1 cellular context compared by ENCODE assay signal in the genomic region with DNA sequence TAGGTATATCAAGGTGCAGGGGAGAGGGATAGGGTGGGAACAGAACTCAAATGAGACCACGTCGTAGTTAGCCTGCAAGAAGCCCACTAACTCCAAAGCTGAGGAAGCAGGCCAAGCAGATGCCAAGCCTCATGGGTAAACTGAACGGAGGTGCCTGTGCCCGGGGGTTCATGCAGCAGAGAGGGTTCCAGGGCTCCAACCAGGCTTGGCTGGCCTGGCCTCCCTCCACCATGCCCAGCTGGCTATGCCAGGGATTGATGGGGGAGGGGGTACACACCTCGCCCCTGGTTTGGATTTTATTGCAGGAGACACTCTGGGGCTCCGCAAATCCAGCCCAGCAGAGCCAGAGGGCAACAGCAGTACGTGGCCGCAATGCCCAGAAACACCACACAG.
TF ChIP-seq lines count a peak whose summit lies in the region.

No MANE protein-coding gene starts in this region.

TF ChIP-seq in A549, 52 proteins besides CTCF, POLR2A, EP300 and RAD21:
- TF ChIP-seq, protein P1, sequence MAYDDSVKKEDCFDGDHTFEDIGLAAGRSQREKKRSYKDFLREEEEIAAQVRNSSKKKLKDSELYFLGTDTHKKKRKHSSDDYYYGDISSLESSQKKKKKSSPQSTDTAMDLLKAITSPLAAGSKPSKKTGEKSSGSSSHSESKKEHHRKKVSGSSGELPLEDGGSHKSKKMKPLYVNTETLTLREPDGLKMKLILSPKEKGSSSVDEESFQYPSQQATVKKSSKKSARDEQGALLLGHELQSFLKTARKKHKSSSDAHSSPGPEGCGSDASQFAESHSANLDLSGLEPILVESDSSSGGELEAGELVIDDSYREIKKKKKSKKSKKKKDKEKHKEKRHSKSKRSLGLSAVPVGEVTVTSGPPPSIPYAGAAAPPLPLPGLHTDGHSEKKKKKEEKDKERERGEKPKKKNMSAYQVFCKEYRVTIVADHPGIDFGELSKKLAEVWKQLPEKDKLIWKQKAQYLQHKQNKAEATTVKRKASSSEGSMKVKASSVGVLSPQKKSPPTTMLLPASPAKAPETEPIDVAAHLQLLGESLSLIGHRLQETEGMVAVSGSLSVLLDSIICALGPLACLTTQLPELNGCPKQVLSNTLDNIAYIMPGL (CRISPR knock-in tag; IDR thresholded peaks at IDR 0.05; ENCODE audit: borderline replicate concordance), result no peak
- TF ChIP-seq HDAC2 (IDR thresholded peaks at IDR 0.05), result no peak
- no peak for TF ChIP-seq USF2 (IDR thresholded peaks at IDR 0.05)
- TF ChIP-seq MAX (IDR thresholded peaks at IDR 0.05), result no peak
- no peak for TF ChIP-seq REST (IDR thresholded peaks at IDR 0.05)
- TF ChIP-seq, protein P2, sequence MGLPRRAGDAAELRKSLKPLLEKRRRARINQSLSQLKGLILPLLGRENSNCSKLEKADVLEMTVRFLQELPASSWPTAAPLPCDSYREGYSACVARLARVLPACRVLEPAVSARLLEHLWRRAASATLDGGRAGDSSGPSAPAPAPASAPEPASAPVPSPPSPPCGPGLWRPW (IDR thresholded peaks at IDR 0.05), result no peak
- TF ChIP-seq ESRRA (IDR thresholded peaks at IDR 0.05; ENCODE audit: borderline replicate concordance, low read length), result no peak
- no peak for TF ChIP-seq CHD2 (IDR thresholded peaks at IDR 0.05; ENCODE audit: low read length, partially characterized antibody)
- no peak for TF ChIP-seq NFE2L2 (conservative IDR thresholded peaks at IDR 0.05; ENCODE audit: low read length)
- TF ChIP-seq CBX2 (IDR thresholded peaks at IDR 0.05; ENCODE audit: borderline replicate concordance, low read depth), result no peak
- TF ChIP-seq MYC (IDR thresholded peaks at IDR 0.05; ENCODE audit: borderline replicate concordance, low read length), result no peak
- no peak for TF ChIP-seq KDM1A (IDR thresholded peaks at IDR 0.05; ENCODE audit: low read depth)
- no peak for TF ChIP-seq ZFP36 (IDR thresholded peaks at IDR 0.05; ENCODE audit: borderline replicate concordance, partially characterized antibody)
- TF ChIP-seq RFX5 (IDR thresholded peaks at IDR 0.05), result no peak
- no peak for TF ChIP-seq HOXB5 (CRISPR knock-in tag; IDR thresholded peaks at IDR 0.05)
- no peak for TF ChIP-seq SREBF2 (IDR thresholded peaks at IDR 0.05)
- TF ChIP-seq TP53 (CRISPR knock-in tag; IDR thresholded peaks at IDR 0.05), result no peak
- TF ChIP-seq, protein P3, sequence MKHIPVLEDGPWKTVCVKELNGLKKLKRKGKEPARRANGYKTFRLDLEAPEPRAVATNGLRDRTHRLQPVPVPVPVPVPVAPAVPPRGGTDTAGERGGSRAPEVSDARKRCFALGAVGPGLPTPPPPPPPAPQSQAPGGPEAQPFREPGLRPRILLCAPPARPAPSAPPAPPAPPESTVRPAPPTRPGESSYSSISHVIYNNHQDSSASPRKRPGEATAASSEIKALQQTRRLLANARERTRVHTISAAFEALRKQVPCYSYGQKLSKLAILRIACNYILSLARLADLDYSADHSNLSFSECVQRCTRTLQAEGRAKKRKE (CRISPR knock-in tag; IDR thresholded peaks at IDR 0.05; ENCODE audit: low read depth), result no peak
- no peak for TF ChIP-seq NR3C1 (IDR thresholded peaks at IDR 0.05)
